Comparison of ENCODE assay signal across 8 cellular contexts in the genomic region with DNA sequence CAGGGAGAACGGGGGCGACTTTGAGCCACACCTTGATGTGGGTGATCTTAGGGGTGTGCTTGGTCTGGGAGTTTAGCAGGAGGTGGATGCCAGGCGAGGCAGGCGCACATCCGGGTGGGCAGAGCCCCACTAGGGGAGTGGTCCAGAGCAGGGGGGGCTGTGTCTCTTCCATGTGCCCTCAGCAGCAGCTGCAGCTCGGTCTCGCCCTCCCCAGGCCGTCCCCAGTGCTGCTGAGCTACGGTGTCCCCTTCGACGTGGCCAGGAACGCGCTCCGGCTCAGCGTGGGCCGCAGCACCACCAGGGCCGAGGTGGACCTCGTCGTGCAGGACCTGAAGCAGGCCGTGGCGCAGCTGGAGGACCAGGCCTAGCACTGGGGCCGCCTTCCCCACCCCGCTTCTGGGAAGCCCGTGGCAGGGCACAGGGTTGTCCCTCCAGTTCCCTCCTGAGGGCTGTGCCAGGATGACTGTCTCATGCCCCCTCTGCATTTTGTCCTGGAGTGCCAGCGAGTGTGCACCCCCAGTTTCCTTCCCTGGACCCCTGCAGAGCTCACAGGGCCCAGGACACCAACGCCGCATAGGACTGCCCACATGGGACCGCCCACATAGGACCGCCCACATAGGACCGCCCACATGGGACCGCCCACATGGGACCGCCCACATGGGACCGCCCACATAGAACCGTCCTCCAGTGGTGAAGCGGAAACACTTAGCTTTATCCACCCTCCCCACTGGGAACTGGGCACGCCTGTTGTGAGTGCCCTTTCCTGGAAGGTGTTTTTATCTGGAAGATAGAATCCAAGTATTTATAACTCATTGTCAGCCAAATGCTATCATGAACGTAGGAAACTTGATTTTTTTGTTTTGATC. TPM values are rescaled to one million over a fixed set of nuclear protein-coding genes. Genes with fewer than 3 reads are reported as not detected.
DNase-seq lines count a peak whose midpoint lies in the region; ATAC-seq, FAIRE-seq and TF ChIP-seq lines count a peak whose summit lies in the region.

No MANE protein-coding gene starts in this region.

- H3K79me2 ChIP-seq in PC-9 (ENCODE audit: low read depth): no peaks in the 10 kb centered on the region

- H3K4me1 ChIP-seq in PC-9 (replicated peaks; ENCODE audit: insufficient read depth) (peaks cover 10% of the 10 kb centered on the region), mucosa of rectum (ENCODE audit: control insufficient read depth in 2 of 2, insufficient read depth in 2 of 2, low read length in 2 of 2) (peaks cover 7 to 8% of the 10 kb centered on the region in 2 donors)

- H2AFZ ChIP-seq in PC-9: no peak overlapping the region

- H3K9ac ChIP-seq in mucosa of rectum (ENCODE audit: low read depth in 1 of 2, low read length in 2 of 2): peak overlapping the region; percentile 17 to 64

- no peaks in the 10 kb centered on the region for H3K36me3 ChIP-seq in PC-9 (ENCODE audit: low read depth)
- H3K36me3 ChIP-seq in mucosa of rectum (ENCODE audit: control insufficient read depth in 2 of 2, insufficient read depth in 2 of 2, low read length in 2 of 2): no peaks in the 10 kb centered on the region

- peaks cover 16% of the 10 kb centered on the region for H3F3A ChIP-seq in PC-9 (ENCODE audit: insufficient read depth, low read depth)

- H3K27me3 ChIP-seq in PC-9 (ENCODE audit: insufficient read depth, low read depth) (no peaks in the 10 kb centered on the region), mucosa of rectum (ENCODE audit: control insufficient read depth in 2 of 2, insufficient read depth in 2 of 2, low read length in 2 of 2) (no peaks in the 10 kb centered on the region)

- FAIRE-seq in GM12892 (lab: Jason Lieb, UNC): peak; percentile 96

- peak overlapping the region; percentile 53 for H3K4me2 ChIP-seq in PC-9

- no peaks in the 10 kb centered on the region for H3K9me2 ChIP-seq in PC-9 (ENCODE audit: insufficient read depth)

- CTCF ChIA-PET in PC-9 (lab: Charles Lee): interaction anchor here (0.5 to 1.0 kb wide), 6 partner anchors 29 to 261 kb away, joined by 3 to 11 read pairs (median 7); partner anchors contain the start of gene SCLY

- ATAC-seq in HG02885 (IDR thresholded peaks at IDR 0.05; ENCODE audit: poor library complexity, unreplicated experiment) (peak; percentile 65), HG03469 (IDR thresholded peaks at IDR 0.05; ENCODE audit: unreplicated experiment) (no peak), GM18520 (IDR thresholded peaks at IDR 0.05; ENCODE audit: unreplicated experiment) (no peak)

- H3K27ac ChIP-seq in PC-9 (no peak overlapping the region), mucosa of rectum (ENCODE audit: low read depth in 2 of 2, low read length in 2 of 2) (peak overlapping the region; percentile 78 to 92)

- TF ChIP-seq POLR2A in GM12892 (IDR thresholded peaks at IDR 0.05; ENCODE audit: low read depth, low read length): no peak

- DNase-seq in AG08396 (ENCODE audit: low spot score) (peak; percentile 78), GM12892 (ENCODE audit: insufficient read length) (peak; percentile 76), PC-9 (peak; percentile 72 to 88), ecto neural progenitor cell (ENCODE audit: low spot score) (peak; percentile 78)

- POLR2A ChIA-PET in PC-9 (lab: Charles Lee; ENCODE audit: unreplicated experiment): interaction anchor here (0.5 to 0.7 kb wide), 10 partner anchors 11 to 680 kb away, joined by 3 to 13 read pairs (median 4); no protein-coding TSS in a partner anchor

- H4K20me1 ChIP-seq in PC-9 (ENCODE audit: insufficient read depth): no peaks in the 10 kb centered on the region

- BruUV-seq in PC-9 (replicated peaks; lab: Mats Ljungman, UMichigan): no TSS peak

- TF ChIP-seq CTCF in PC-9 (conservative IDR thresholded peaks at IDR 0.05): no peak

- intact Hi-C loops in PC-9 (cut with micrococcal nuclease; ENCODE audit: unreplicated experiment): no loop called here

- H3K4me3 ChIP-seq in PC-9: no peak overlapping the region
- peak overlapping the region in 1 of 2 donors; percentile 28 for H3K4me3 ChIP-seq in mucosa of rectum (ENCODE audit: low read length in 2 of 2)

- H3K9me3 ChIP-seq in PC-9 (ENCODE audit: insufficient read depth, low read depth) (no peaks in the 10 kb centered on the region), mucosa of rectum (ENCODE audit: control insufficient read depth in 2 of 2, low read length in 2 of 2) (no peaks in the 10 kb centered on the region)

RNA-seq across cellular contexts. Expression of gene ESPNL, which starts 1.9 kb away (rescaled TPM):
- 0.61 TPM for polyA plus RNA-seq in GM12892 (2012; ENCODE audit: missing spikeins)
- 1.1 and 2.2 TPM in 2 replicates for total RNA-seq in PC-9 (2021)

RNA-seq across cellular contexts. Expression of gene SCLY, which starts 37.4 kb away (rescaled TPM):
- polyA plus RNA-seq in GM12892 (2012; ENCODE audit: missing spikeins): 19.4 TPM
- total RNA-seq in PC-9 (2021): 33.9 and 40.0 TPM in 2 replicates

RNA-seq across cellular contexts. Expression of gene KLHL30, which starts 40.2 kb away (rescaled TPM):
- polyA plus RNA-seq in GM12892 (2012; ENCODE audit: missing spikeins): not detected
- total RNA-seq in PC-9 (2021): 0.80 and 1.2 TPM in 2 replicates
